In the genomic region with DNA sequence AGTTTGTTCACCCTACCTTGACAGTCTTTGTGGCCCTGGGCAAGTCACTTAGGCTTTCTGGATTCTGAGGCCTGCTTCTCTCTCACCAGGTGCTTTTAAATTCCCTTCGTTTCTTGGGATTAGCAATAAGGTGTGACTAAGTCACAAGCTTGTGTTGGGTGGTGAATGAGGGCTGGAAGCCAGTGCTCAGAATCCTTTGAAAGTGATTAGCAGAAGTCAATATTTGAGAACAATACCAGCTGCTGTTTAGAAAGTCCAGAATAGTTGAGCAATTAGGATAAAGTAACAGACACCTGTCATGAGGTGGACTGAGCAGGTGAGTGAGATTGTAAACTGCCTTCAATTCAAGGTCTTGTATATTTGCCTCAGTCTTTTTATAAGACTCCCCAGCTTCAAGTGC, we compare ENCODE assay signal across 12 cellular contexts. TPM values are rescaled to one million over a fixed set of nuclear protein-coding genes. Genes with fewer than 3 reads are reported as not detected.
DNase-seq lines count a peak whose midpoint lies in the region; ATAC-seq, FAIRE-seq and TF ChIP-seq lines count a peak whose summit lies in the region.
"Had no signal": no experiment of that assay in that cellular context is flagged by ENCODE, and none has a peak within 500 bp of the region (broad histone marks: within the 10 kb centered on the region; RNA-seq: fewer than 3 reads in every experiment).

No MANE protein-coding gene starts in this region.

- peaks cover 31 to 38% of the 10 kb centered on the region in 2 donors for H3K4me1 ChIP-seq in duodenal mucosa (ENCODE audit: control insufficient read depth in 1 of 2, insufficient read depth in 2 of 2, low read length in 2 of 2)
- H3K4me1 ChIP-seq in small intestine (ENCODE audit: control insufficient read depth in 2 of 2, insufficient read depth in 1 of 2, low read depth in 1 of 2, low read length in 1 of 2), result peaks cover 11 to 30% of the 10 kb centered on the region in 2 donors

- no peaks in the 10 kb centered on the region for H3K9me3 ChIP-seq in duodenal mucosa (ENCODE audit: control insufficient read depth in 1 of 2, low read length in 2 of 2)
- no peaks in the 10 kb centered on the region for H3K9me3 ChIP-seq in small intestine (ENCODE audit: control insufficient read depth, low read depth)
- H3K9me3 ChIP-seq: tibial nerve had no signal

- TF ChIP-seq CTCF in dorsolateral prefrontal cortex (IDR thresholded peaks at IDR 0.05 in 54 of 56, conservative IDR thresholded peaks at IDR 0.05 in 2 of 56; ENCODE audit: low read depth in 1 of 56, partially characterized antibody in 56 of 56), result no peak

- intact Hi-C loops in dorsolateral prefrontal cortex (cut with DNase I), result no loop called here

- 17 to 41% (median 19%) methylated on average over 1 of the region's 1 CpG for WGBS in small intestine, 3 donors

- ATAC-seq in HG02938 (IDR thresholded peaks at IDR 0.05; ENCODE audit: unreplicated experiment), result no peak

- H3K27ac ChIP-seq in duodenal mucosa (ENCODE audit: low read depth, low read length), result peak overlapping the region; percentile 22
- peak overlapping the region in 1 of 2 donors; percentile 50 for H3K27ac ChIP-seq in small intestine (ENCODE audit: low read depth in 1 of 2, low read length in 1 of 2)
- H3K27ac ChIP-seq in dorsolateral prefrontal cortex, result no peak overlapping the region

- H3K27me3 ChIP-seq in duodenal mucosa (ENCODE audit: control insufficient read depth in 1 of 2, insufficient read depth in 2 of 2, low read length in 2 of 2) (no peaks in the 10 kb centered on the region), small intestine (ENCODE audit: control insufficient read depth in 2 of 2, insufficient read depth in 2 of 2, low read length in 2 of 2) (no peaks in the 10 kb centered on the region), dorsolateral prefrontal cortex (no peaks in the 10 kb centered on the region)
- H3K27me3 ChIP-seq: tibial nerve had no signal

- no peak overlapping the region for H3K9ac ChIP-seq in duodenal mucosa (ENCODE audit: low read depth in 1 of 2, low read length in 2 of 2)

- no peak overlapping the region for H3K4me3 ChIP-seq in duodenal mucosa (ENCODE audit: low read depth in 1 of 2, low read length in 2 of 2)
- no peak overlapping the region for H3K4me3 ChIP-seq in small intestine (ENCODE audit: low read depth in 1 of 2, low read length in 2 of 2)
- H3K4me3 ChIP-seq in dorsolateral prefrontal cortex, result no peak overlapping the region
- H3K4me3 ChIP-seq: lung, tibial nerve had no signal

- no peak for FAIRE-seq in small intestine (lab: Jason Lieb, UNC)

- DNase-seq in NCI-H82 (lab: John Stamatoyannopoulos, UW) (peak; percentile 44), NCI-H82 treated with DMSO at 0.1 percent for 48 hours (lab: John Stamatoyannopoulos, UW; ENCODE audit: unreplicated experiment) (no peak), NCI-H69 (lab: John Stamatoyannopoulos, UW) (peak; percentile 36), small intestine (peak; percentile 64), dorsolateral prefrontal cortex (no peak), hepatic stellate cell (ENCODE audit: low spot score) (no peak)
- DNase-seq: hypothalamus, NCI-H1048 had no signal

- H3K36me3 ChIP-seq in duodenal mucosa (ENCODE audit: control insufficient read depth in 1 of 2, insufficient read depth in 2 of 2, low read length in 2 of 2), result no peaks in the 10 kb centered on the region
- H3K36me3 ChIP-seq in small intestine (ENCODE audit: control insufficient read depth in 2 of 2, insufficient read depth in 2 of 2, low read length in 2 of 2), result peaks cover 0 to 3% of the 10 kb centered on the region in 2 donors
- H3K36me3 ChIP-seq: tibial nerve had no signal

RNA-seq across cellular contexts. Expression of gene MGAT5, which starts 19.3 kb away (rescaled TPM):
- polyA plus RNA-seq in small intestine, result 10 to 100 TPM in 1 of 3 donors, 1 to 10 TPM in 2; 5.6 to 27.4 (median 7.3) TPM
- 10 to 100 TPM; 58.2 to 97.2 (median 74.5) TPM for total RNA-seq in dorsolateral prefrontal cortex

Comparison
In these comparisons a context has a peak if more than half of its experiments do, and no peak if none do; other contexts are left out.
1. DNase-seq: peak in NCI-H82 (single experiment), NCI-H69 (single experiment) and small intestine (single experiment); none in NCI-H82 treated with DMSO at 0.1 percent for 48 hours (single experiment), dorsolateral prefrontal cortex (0 of 10) and hepatic stellate cell (single experiment).